Comparison of ENCODE assay signal across 23 cellular contexts in the genomic region with DNA sequence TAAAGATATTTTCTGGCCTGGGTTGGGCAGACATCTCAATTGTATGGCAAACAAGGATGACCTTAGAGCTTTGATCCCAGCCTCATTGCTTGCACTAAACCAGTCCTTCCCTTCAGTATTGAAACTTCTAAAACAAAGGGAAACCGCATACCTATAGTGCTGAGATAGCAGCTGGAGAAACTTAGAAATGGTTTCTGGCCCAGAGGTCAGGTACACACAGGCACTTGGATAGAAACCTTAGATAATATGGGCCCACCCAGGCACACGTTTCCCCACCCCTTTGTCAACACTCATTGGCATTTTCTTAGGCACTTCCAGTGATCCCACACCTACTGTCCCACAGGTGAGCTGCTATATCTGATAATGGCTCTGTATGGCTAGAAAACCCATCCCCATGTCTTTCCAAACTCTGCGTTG. TPM values are rescaled to one million over a fixed set of nuclear protein-coding genes. Genes with fewer than 3 reads are reported as not detected.
"Had no signal": no experiment of that assay in that cellular context is flagged by ENCODE, and none has a peak within 500 bp of the region (broad histone marks: within the 10 kb centered on the region; RNA-seq: fewer than 3 reads in every experiment).

No MANE protein-coding gene starts in this region.

- DNase-seq: Kasumi-1, MM.1S, NCI-H1092 treated with DMSO at 0.1 percent for 48 hours, NCI-H1436 treated with DMSO at 0.1 percent for 48 hours, NCI-H1694, NCI-H187 treated with DMSO at 0.1 percent for 48 hours, NCI-H2029 treated with DMSO at 0.1 percent for 48 hours, NCI-H2171 treated with DMSO at 0.1 percent for 48 hours, NCI-H345, NCI-H524, PC-3, SHP77, SK-N-SH, SW 1271 had no signal

- H3K4me3 ChIP-seq: K562 had no signal

- H3K4me2 ChIP-seq: KMS-11, SK-N-SH had no signal

- H3K27ac ChIP-seq: KMS-11, RWPE1 had no signal

- H3K9ac ChIP-seq: KMS-11, SK-N-SH had no signal

RNA-seq across cellular contexts. Expression of gene NRSN1, which starts 22.1 kb away (rescaled TPM):
- total RNA-seq: HT1080, K562, M059J, NCI-H460, OCI-LY7, PC-3, SK-MEL-5 had no signal
- polyA plus RNA-seq: IgD-negative memory B cell, K562 had no signal
